17 cellular contexts compared by ENCODE assay signal in genomic region chr13:20402881-20403280, GRCh38.
DNase-seq lines count a peak whose midpoint lies in the region; ATAC-seq and TF ChIP-seq lines count a peak whose summit lies in the region.
"Had no signal": no experiment of that assay in that cellular context is flagged by ENCODE, and none has a peak within 500 bp of the region (broad histone marks: within the 10 kb centered on the region; RNA-seq: fewer than 3 reads in every experiment).

No MANE protein-coding gene starts in this region.

- no peaks in the 10 kb centered on the region for H3K9me3 ChIP-seq in right cardiac atrium (ENCODE audit: control insufficient read depth, low read length)

- H3K27ac Mint-ChIP-seq in dendritic cell treated with granulocyte-macrophage colony-stimulating factor and Interleukin-4, amounts not matched to agents 40 ng/mL and 50 ng/mL, for 4 days: peak overlapping the region; percentile 44
- no peak overlapping the region for H3K27ac Mint-ChIP-seq in type B pancreatic cell

- H3K27ac ChIP-seq in RWPE1: peak overlapping the region; percentile 94
- no peak overlapping the region for H3K27ac ChIP-seq in right cardiac atrium (ENCODE audit: low read length)

- CTCF ChIA-PET in RWPE1 (lab: Yijun Ruan, JAX): interaction anchor here (0.6 to 1.2 kb wide), 2 partner anchors 24 to 712 kb away, joined by 3 read pairs; no protein-coding TSS in a partner anchor

- H3K36me3 Mint-ChIP-seq in dendritic cell treated with granulocyte-macrophage colony-stimulating factor and Interleukin-4, amounts not matched to agents 40 ng/mL and 50 ng/mL, for 4 days (ENCODE audit: low read depth): peaks cover 51% of the 10 kb centered on the region
- no peaks in the 10 kb centered on the region for H3K36me3 Mint-ChIP-seq in type B pancreatic cell

- H3K4me3 Mint-ChIP-seq in dendritic cell treated with granulocyte-macrophage colony-stimulating factor and Interleukin-4, amounts not matched to agents 40 ng/mL and 50 ng/mL, for 4 days: no peak overlapping the region
- no peak overlapping the region for H3K4me3 Mint-ChIP-seq in type B pancreatic cell
- H3K4me3 Mint-ChIP-seq: HFFc6 had no signal

- DNase-seq in RWPE1 (ENCODE audit: low spot score): no peak
- peak; percentile 87 for DNase-seq in mesenteric fat pad (ENCODE audit: low spot score)
- DNase-seq in type B pancreatic cell (ENCODE audit: extremely low spot score, unreplicated experiment): peak; percentile 47
- no peak for DNase-seq in T-helper 2 cell
- DNase-seq in activated effector memory CD4-positive, alpha-beta T cell treated with Interleukin-2 at 50 U/mL for 16 hours: no peak
- no peak for DNase-seq in right cardiac atrium
- DNase-seq: COR-L47; KBM-7; MV-4-11; NCI-H1417; NCI-H187 treated with DMSO at 0.1 percent for 48 hours; NCI-H345; NCI-H526 treated with DMSO at 0.1 percent for 48 hours; NK-92 treated with Interleukin-12 subunit alpha and Interleukin-12 subunit beta, amount 100 ng/mL, for 24 hours; OCI-M1 had no signal

- TF ChIP-seq CTCF in RWPE1 (conservative IDR thresholded peaks at IDR 0.05; ENCODE audit: low read depth) (no peak), type B pancreatic cell (conservative IDR thresholded peaks at IDR 0.05) (no peak)

- peaks cover 39% of the 10 kb centered on the region for H3K4me1 Mint-ChIP-seq in dendritic cell treated with granulocyte-macrophage colony-stimulating factor and Interleukin-4, amounts not matched to agents 40 ng/mL and 50 ng/mL, for 4 days (ENCODE audit: low read depth)
- peaks cover 3% of the 10 kb centered on the region for H3K4me1 Mint-ChIP-seq in type B pancreatic cell (ENCODE audit: unreplicated experiment)

- H3K9me3 Mint-ChIP-seq in dendritic cell treated with granulocyte-macrophage colony-stimulating factor and Interleukin-4, amounts not matched to agents 40 ng/mL and 50 ng/mL, for 4 days: no peaks in the 10 kb centered on the region
- no peaks in the 10 kb centered on the region for H3K9me3 Mint-ChIP-seq in type B pancreatic cell
- H3K9me3 Mint-ChIP-seq: HFFc6 had no signal

- H3K4me1 ChIP-seq in right cardiac atrium (ENCODE audit: control insufficient read depth, insufficient read depth, low read length): no peaks in the 10 kb centered on the region

- intact Hi-C loops in dendritic cell treated with granulocyte-macrophage colony-stimulating factor and Interleukin-4, amounts not matched to agents 40 ng/mL and 50 ng/mL, for 4 days (cut with micrococcal nuclease): no loop called here
- intact Hi-C loops in right cardiac atrium (cut with DNase I): no loop called here

- no peaks in the 10 kb centered on the region for H3K27me3 ChIP-seq in right cardiac atrium (ENCODE audit: control insufficient read depth, insufficient read depth)

- H3K27me3 Mint-ChIP-seq in dendritic cell treated with granulocyte-macrophage colony-stimulating factor and Interleukin-4, amounts not matched to agents 40 ng/mL and 50 ng/mL, for 4 days: peaks cover 16% of the 10 kb centered on the region
- peaks cover 13% of the 10 kb centered on the region for H3K27me3 Mint-ChIP-seq in type B pancreatic cell

- 87% methylated on average over 5 of the region's 5 CpGs for WGBS in right cardiac atrium

- no peak for ATAC-seq in right cardiac atrium

- POLR2A ChIA-PET in RWPE1 (lab: Yijun Ruan, JAX; ENCODE audit: low non-redundant PET): no interaction called here

- H3K4me3 ChIP-seq in right cardiac atrium (ENCODE audit: low read length): no peak overlapping the region

Comparison
In these comparisons a context has a peak if more than half of its experiments do, and no peak if none do; other contexts are left out.
1. DNase-seq: peak in mesenteric fat pad (single experiment) and type B pancreatic cell (single experiment); none in RWPE1 (single experiment), T-helper 2 cell (0 of 5), activated effector memory CD4-positive, alpha-beta T cell treated with Interleukin-2 at 50 U/mL for 16 hours (single experiment) and right cardiac atrium (0 of 3).